Comparison of ENCODE assay signal across 17 cellular contexts in the genomic region with DNA sequence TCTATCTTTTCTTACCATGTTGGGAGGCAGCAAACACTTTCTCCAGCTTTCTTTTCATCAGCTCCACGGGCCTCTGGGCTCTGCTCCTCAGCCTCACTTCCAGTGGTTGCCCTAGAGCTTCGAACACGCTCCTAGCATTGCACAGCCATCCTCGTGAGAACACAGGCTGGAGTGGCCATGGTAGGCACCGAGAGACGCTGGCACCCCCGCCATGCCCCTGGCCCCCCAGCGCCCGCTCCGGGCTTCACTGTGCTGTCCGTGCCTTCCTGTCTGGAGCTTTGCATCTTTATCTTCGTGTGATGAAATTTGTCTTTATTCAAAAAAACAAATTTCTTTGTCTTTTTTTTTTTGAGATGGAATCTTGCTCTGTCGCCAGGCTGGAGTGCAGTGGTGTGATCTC.
DNase-seq lines count a peak whose midpoint lies in the region; ATAC-seq and TF ChIP-seq lines count a peak whose summit lies in the region.
"Had no signal": no experiment of that assay in that cellular context is flagged by ENCODE, and none has a peak within 500 bp of the region (broad histone marks: within the 10 kb centered on the region; RNA-seq: fewer than 3 reads in every experiment).

No MANE protein-coding gene starts in this region.

- H3K4me1 ChIP-seq in right atrium auricular region: no peaks in the 10 kb centered on the region
- no peaks in the 10 kb centered on the region for H3K4me1 ChIP-seq in endodermal cell (ENCODE audit: control insufficient read depth, insufficient read depth, low read length)
- no peaks in the 10 kb centered on the region for H3K4me1 ChIP-seq in sigmoid colon
- H3K4me1 ChIP-seq: Caco-2 had no signal

- H3K4me3 ChIP-seq in right atrium auricular region (no peak overlapping the region), endodermal cell (ENCODE audit: low read length) (no peak overlapping the region), sigmoid colon (no peak overlapping the region)
- H3K4me3 ChIP-seq: MG63 had no signal

- H3K4me1 Mint-ChIP-seq in endodermal cell: no peaks in the 10 kb centered on the region

- H3K9me3 Mint-ChIP-seq in endodermal cell: peaks cover 89% of the 10 kb centered on the region

- TF ChIP-seq EP300 in sigmoid colon (IDR thresholded peaks at IDR 0.05): no peak

- WGBS in endodermal cell (ENCODE audit: insufficient coverage in 1 of 2, insufficient read length in 1 of 2), 2 experiments: 79 to 86% methylated on average over 11 to 13 of the region's 13 CpGs
- 86 to 90% methylated on average over 13 of the region's 13 CpGs for WGBS in sigmoid colon, 2 donors

- no peak overlapping the region for H3K4me3 Mint-ChIP-seq in endodermal cell
- H3K4me3 Mint-ChIP-seq: CD4-positive, CD25-positive, alpha-beta regulatory T cell had no signal

- ATAC-seq in left ventricle myocardium superior (no peak), GM21447 (IDR thresholded peaks at IDR 0.05; ENCODE audit: unreplicated experiment) (no peak)

- H3K9ac ChIP-seq in endodermal cell (ENCODE audit: extremely low read depth, low read length, poor library complexity, severe bottlenecking): no peak overlapping the region
- H3K9ac ChIP-seq: KMS-11 had no signal

- intact Hi-C loops in left ventricle myocardium superior (cut with micrococcal nuclease) (no loop called here), sigmoid colon (cut with DNase I) (no loop called here)

- DNase-seq in left ventricle myocardium superior (peak; percentile 7), right atrium auricular region (ENCODE audit: low spot score) (no peak), endodermal cell (peak; percentile 11), sigmoid colon (peak; percentile 42), GM10266 (ENCODE audit: extremely low spot score) (no peak), NCI-H2196 (lab: John Stamatoyannopoulos, UW; ENCODE audit: unreplicated experiment) (no peak)
- DNase-seq: ACHN, DMS153, MG63, NCI-H1092, NCI-H2107, NCI-H226, NCI-H524 treated with DMSO at 0.1 percent for 48 hours had no signal

- H3K27ac ChIP-seq in right atrium auricular region: no peak overlapping the region
- H3K27ac ChIP-seq in endodermal cell (ENCODE audit: low read depth, low read length): no peak overlapping the region
- H3K27ac ChIP-seq in sigmoid colon: no peak overlapping the region
- H3K27ac ChIP-seq: KMS-11 had no signal

- no peak overlapping the region for H3K27ac Mint-ChIP-seq in endodermal cell

- H3K27me3 ChIP-seq in right atrium auricular region (no peaks in the 10 kb centered on the region), endodermal cell (ENCODE audit: control insufficient read depth, insufficient read depth, low read length, poor library complexity, severe bottlenecking) (no peaks in the 10 kb centered on the region), sigmoid colon (peaks cover 0 to 6% (median 0%) of the 10 kb centered on the region in 3 donors)
- H3K27me3 ChIP-seq: MG63 had no signal

- H3K36me3 ChIP-seq in right atrium auricular region: no peaks in the 10 kb centered on the region
- H3K36me3 ChIP-seq in endodermal cell (ENCODE audit: control insufficient read depth, insufficient read depth, low read length): no peaks in the 10 kb centered on the region
- H3K36me3 ChIP-seq in sigmoid colon: no peaks in the 10 kb centered on the region
- H3K36me3 ChIP-seq: MG63 had no signal

- H3K36me3 Mint-ChIP-seq in endodermal cell (ENCODE audit: low read depth): no peaks in the 10 kb centered on the region
- H3K36me3 Mint-ChIP-seq: CD4-positive, CD25-positive, alpha-beta regulatory T cell had no signal

- no peaks in the 10 kb centered on the region for H3K27me3 Mint-ChIP-seq in endodermal cell (ENCODE audit: insufficient read depth)

- no peaks in the 10 kb centered on the region for H3K9me3 ChIP-seq in right atrium auricular region
- H3K9me3 ChIP-seq in endodermal cell (ENCODE audit: control insufficient read depth, low read length): peaks cover 33% of the 10 kb centered on the region
- no peaks in the 10 kb centered on the region for H3K9me3 ChIP-seq in sigmoid colon
- H3K9me3 ChIP-seq: Caco-2, MG63 had no signal

- TF ChIP-seq CTCF in right atrium auricular region (IDR thresholded peaks at IDR 0.05) (no peak), endodermal cell (conservative IDR thresholded peaks at IDR 0.05) (no peak), sigmoid colon (IDR thresholded peaks at IDR 0.05) (no peak), GM10266 (IDR thresholded peaks at IDR 0.05; ENCODE audit: control insufficient read depth, insufficient read depth, low read depth, missing control alignments) (no peak)

- TF ChIP-seq POLR2A in sigmoid colon (IDR thresholded peaks at IDR 0.05): no peak

Comparison
In these comparisons a context has a peak if more than half of its experiments do, and no peak if none do; other contexts are left out.
1. DNase-seq: peak in left ventricle myocardium superior (single experiment), endodermal cell (single experiment) and sigmoid colon (single experiment); none in right atrium auricular region (single experiment), GM10266 (single experiment) and NCI-H2196 (single experiment).